7 cellular contexts compared by ENCODE assay signal in genomic region chr4:149983931-149984330, GRCh38.
"Had no signal": no experiment of that assay in that cellular context is flagged by ENCODE, and none has a peak within 500 bp of the region (broad histone marks: within the 10 kb centered on the region; RNA-seq: fewer than 3 reads in every experiment).

No MANE protein-coding gene starts in this region.

- DNase-seq: GM23248, GOT3, H7, HFFc6 had no signal

- H3K27ac ChIP-seq: GM23248, HL-60 had no signal

- H3K36me3 ChIP-seq: HAP-1 had no signal

- H3K27ac Mint-ChIP-seq: HFFc6, IgD-negative memory B cell had no signal

- H3K4me3 ChIP-seq: GM23248, HAP-1 had no signal

- H3K9me3 Mint-ChIP-seq: HFFc6 had no signal

- H3K9ac ChIP-seq: GM23248 had no signal

- H3K9me3 ChIP-seq: HAP-1 had no signal

- H3K4me3 Mint-ChIP-seq: HFFc6, IgD-negative memory B cell had no signal

- H3K4me1 ChIP-seq: HAP-1 had no signal

- H3K27me3 Mint-ChIP-seq: IgD-negative memory B cell had no signal

- H2AFZ ChIP-seq: GM23248 had no signal
